ENCODE assay signal across 1 cellular context in genomic region chr2:72139471-72139870, GRCh38.
TF ChIP-seq lines count a peak whose summit lies in the region.

No MANE protein-coding gene starts in this region.

TF ChIP-seq in H1, 55 proteins besides CTCF, POLR2A, EP300 and RAD21 (continued from another document):
- TF ChIP-seq YY1 (IDR thresholded peaks at IDR 0.05; ENCODE audit: low read depth, low read length) (no peak), CREB1 (IDR thresholded peaks at IDR 0.05) (no peak), MAFK (IDR thresholded peaks at IDR 0.05; ENCODE audit: low read depth, low read length) (no peak), HDAC2 (IDR thresholded peaks at IDR 0.05; ENCODE audit: borderline replicate concordance in 1 of 2, low read depth in 2 of 2, low read length in 2 of 2) (no peak), CHD2 (IDR thresholded peaks at IDR 0.05; ENCODE audit: low read length) (no peak), NRF1 (IDR thresholded peaks at IDR 0.05; ENCODE audit: low read depth, low read length) (no peak), SUZ12 (IDR thresholded peaks at IDR 0.05; ENCODE audit: low read length) (no peak), RBBP5 (IDR thresholded peaks at IDR 0.05; ENCODE audit: borderline replicate concordance, low read depth, low read length) (no peak)
